1 cellular context compared by ENCODE assay signal in the genomic region with DNA sequence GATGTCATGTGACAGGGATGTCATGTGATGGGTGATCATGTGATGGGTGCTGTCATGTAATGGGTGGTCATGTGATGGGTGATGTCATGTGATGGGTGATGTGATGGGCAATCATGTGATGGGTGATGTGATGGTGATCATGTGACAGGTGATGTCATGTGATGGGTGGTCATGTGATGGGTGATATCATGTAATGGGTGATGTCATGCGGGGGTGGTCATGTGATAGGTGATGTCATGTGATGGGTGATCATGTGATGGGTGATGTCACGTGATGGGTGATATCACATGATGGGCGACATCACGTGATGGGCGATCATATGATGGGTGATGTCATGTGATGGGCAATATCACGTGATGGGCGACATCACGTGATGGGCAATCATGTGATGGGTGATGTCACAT.
TF ChIP-seq lines count a peak whose summit lies in the region.

No MANE protein-coding gene starts in this region.

TF ChIP-seq in K562, 482 proteins besides CTCF, POLR2A, EP300 and RAD21 (continues in another document):
- TF ChIP-seq ZNF639 (CRISPR knock-in tag; conservative IDR thresholded peaks at IDR 0.05 in 1 of 2, IDR thresholded peaks at IDR 0.05 in 1 of 2): peak in 1 of 2 experiments; percentile 39; a peak in 2 of 4 replicates
- TF ChIP-seq, protein P1, sequence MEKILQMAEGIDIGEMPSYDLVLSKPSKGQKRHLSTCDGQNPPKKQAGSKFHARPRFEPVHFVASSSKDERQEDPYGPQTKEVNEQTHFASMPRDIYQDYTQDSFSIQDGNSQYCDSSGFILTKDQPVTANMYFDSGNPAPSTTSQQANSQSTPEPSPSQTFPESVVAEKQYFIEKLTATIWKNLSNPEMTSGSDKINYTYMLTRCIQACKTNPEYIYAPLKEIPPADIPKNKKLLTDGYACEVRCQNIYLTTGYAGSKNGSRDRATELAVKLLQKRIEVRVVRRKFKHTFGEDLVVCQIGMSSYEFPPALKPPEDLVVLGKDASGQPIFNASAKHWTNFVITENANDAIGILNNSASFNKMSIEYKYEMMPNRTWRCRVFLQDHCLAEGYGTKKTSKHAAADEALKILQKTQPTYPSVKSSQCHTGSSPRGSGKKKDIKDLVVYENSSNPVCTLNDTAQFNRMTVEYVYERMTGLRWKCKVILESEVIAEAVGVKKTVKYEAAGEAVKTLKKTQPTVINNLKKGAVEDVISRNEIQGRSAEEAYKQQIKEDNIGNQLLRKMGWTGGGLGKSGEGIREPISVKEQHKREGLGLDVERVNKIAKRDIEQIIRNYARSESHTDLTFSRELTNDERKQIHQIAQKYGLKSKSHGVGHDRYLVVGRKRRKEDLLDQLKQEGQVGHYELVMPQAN (IDR thresholded peaks at IDR 0.05; ENCODE audit: borderline replicate concordance): peak; percentile 83; the same call in 1 of the 2 replicates
- TF ChIP-seq HIVEP1 (CRISPR knock-in tag; IDR thresholded peaks at IDR 0.05): no peak
- peak; percentile 66 for TF ChIP-seq FOS (IDR thresholded peaks at IDR 0.05; ENCODE audit: extremely low read depth, insufficient read length)
- no peak for TF ChIP-seq NFYB (IDR thresholded peaks at IDR 0.05; ENCODE audit: extremely low read depth, insufficient read length)
- TF ChIP-seq ZFPM2 (CRISPR knock-in tag; IDR thresholded peaks at IDR 0.05): no peak
- no peak for TF ChIP-seq BDP1 (IDR thresholded peaks at IDR 0.05; ENCODE audit: insufficient read depth, insufficient read length)
- no peak for TF ChIP-seq SAFB2 (IDR thresholded peaks at IDR 0.05; ENCODE audit: borderline replicate concordance, low read depth, low read length, severe bottlenecking)
- TF ChIP-seq OTX1 (CRISPR knock-in tag; IDR thresholded peaks at IDR 0.05): no peak
- TF ChIP-seq CTBP1 (IDR thresholded peaks at IDR 0.05; ENCODE audit: borderline replicate concordance): no peak
- no peak for TF ChIP-seq TCF7 (IDR thresholded peaks at IDR 0.05; ENCODE audit: borderline replicate concordance)
- TF ChIP-seq ATF4 (CRISPR knock-in tag; IDR thresholded peaks at IDR 0.05): no peak
- no peak for TF ChIP-seq BRCA1 (IDR thresholded peaks at IDR 0.05)
- no peak for TF ChIP-seq BRCA1 (CRISPR knock-in tag; IDR thresholded peaks at IDR 0.05)
- TF ChIP-seq ATF7 (IDR thresholded peaks at IDR 0.05): peak; percentile 97
- TF ChIP-seq, protein P2, sequence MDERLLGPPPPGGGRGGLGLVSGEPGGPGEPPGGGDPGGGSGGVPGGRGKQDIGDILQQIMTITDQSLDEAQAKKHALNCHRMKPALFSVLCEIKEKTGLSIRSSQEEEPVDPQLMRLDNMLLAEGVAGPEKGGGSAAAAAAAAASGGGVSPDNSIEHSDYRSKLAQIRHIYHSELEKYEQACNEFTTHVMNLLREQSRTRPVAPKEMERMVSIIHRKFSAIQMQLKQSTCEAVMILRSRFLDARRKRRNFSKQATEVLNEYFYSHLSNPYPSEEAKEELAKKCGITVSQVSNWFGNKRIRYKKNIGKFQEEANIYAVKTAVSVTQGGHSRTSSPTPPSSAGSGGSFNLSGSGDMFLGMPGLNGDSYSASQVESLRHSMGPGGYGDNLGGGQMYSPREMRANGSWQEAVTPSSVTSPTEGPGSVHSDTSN (CRISPR knock-in tag; IDR thresholded peaks at IDR 0.05; ENCODE audit: low read depth): no peak
- TF ChIP-seq, protein P2 (tag; conservative IDR thresholded peaks at IDR 0.05; ENCODE audit: low read depth): peak; percentile 31; the same call in 1 of the 2 replicates
- 0 out of 2 replicates have a peak, but pooled peaks have one; percentile 24 for TF ChIP-seq GABPA (tag; conservative IDR thresholded peaks at IDR 0.05; ENCODE audit: low read depth)
- peak; percentile 86 for TF ChIP-seq FOSL1 (tag; conservative IDR thresholded peaks at IDR 0.05)
- no peak for TF ChIP-seq KLF13 (tag; IDR thresholded peaks at IDR 0.05; ENCODE audit: borderline replicate concordance, low read depth)
- no peak for TF ChIP-seq FOXA3 (CRISPR knock-in tag; conservative IDR thresholded peaks at IDR 0.05 in 1 of 2, IDR thresholded peaks at IDR 0.05 in 1 of 2)
- TF ChIP-seq POLR2AphosphoS2 (IDR thresholded peaks at IDR 0.05; ENCODE audit: low read length): no peak
- TF ChIP-seq ZNF280B (CRISPR knock-in tag; IDR thresholded peaks at IDR 0.05): no peak
- TF ChIP-seq ZNF280A (IDR thresholded peaks at IDR 0.05; ENCODE audit: low read depth, partially characterized antibody): no peak
- TF ChIP-seq RBM34 (IDR thresholded peaks at IDR 0.05; ENCODE audit: borderline replicate concordance, insufficient read depth, low read length): no peak
- no peak for TF ChIP-seq FOXJ3 (CRISPR knock-in tag; IDR thresholded peaks at IDR 0.05)
- TF ChIP-seq, protein P3, sequence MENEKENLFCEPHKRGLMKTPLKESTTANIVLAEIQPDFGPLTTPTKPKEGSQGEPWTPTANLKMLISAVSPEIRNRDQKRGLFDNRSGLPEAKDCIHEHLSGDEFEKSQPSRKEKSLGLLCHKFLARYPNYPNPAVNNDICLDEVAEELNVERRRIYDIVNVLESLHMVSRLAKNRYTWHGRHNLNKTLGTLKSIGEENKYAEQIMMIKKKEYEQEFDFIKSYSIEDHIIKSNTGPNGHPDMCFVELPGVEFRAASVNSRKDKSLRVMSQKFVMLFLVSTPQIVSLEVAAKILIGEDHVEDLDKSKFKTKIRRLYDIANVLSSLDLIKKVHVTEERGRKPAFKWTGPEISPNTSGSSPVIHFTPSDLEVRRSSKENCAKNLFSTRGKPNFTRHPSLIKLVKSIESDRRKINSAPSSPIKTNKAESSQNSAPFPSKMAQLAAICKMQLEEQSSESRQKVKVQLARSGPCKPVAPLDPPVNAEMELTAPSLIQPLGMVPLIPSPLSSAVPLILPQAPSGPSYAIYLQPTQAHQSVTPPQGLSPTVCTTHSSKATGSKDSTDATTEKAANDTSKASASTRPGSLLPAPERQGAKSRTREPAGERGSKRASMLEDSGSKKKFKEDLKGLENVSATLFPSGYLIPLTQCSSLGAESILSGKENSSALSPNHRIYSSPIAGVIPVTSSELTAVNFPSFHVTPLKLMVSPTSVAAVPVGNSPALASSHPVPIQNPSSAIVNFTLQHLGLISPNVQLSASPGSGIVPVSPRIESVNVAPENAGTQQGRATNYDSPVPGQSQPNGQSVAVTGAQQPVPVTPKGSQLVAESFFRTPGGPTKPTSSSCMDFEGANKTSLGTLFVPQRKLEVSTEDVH (IDR thresholded peaks at IDR 0.05; ENCODE audit: low read depth, partially characterized antibody): peak; percentile 26
- no peak for TF ChIP-seq CXXC5 (CRISPR knock-in tag; IDR thresholded peaks at IDR 0.05)
- TF ChIP-seq DMBX1 (CRISPR knock-in tag; IDR thresholded peaks at IDR 0.05; ENCODE audit: borderline replicate concordance): no peak
- peak; percentile 99 for TF ChIP-seq ATF2 (CRISPR knock-in tag; IDR thresholded peaks at IDR 0.05)
- no peak for TF ChIP-seq POLR3A (IDR thresholded peaks at IDR 0.05; ENCODE audit: borderline replicate concordance, extremely low read depth, insufficient read depth, insufficient read length)
- no peak for TF ChIP-seq ELF1 (tag; IDR thresholded peaks at IDR 0.05)
- no peak for TF ChIP-seq DACH1 (IDR thresholded peaks at IDR 0.05; ENCODE audit: partially characterized antibody)
- TF ChIP-seq CBX1 (IDR thresholded peaks at IDR 0.05; ENCODE audit: low read depth): no peak
- TF ChIP-seq SREBF2 (CRISPR knock-in tag; IDR thresholded peaks at IDR 0.05): no peak
- TF ChIP-seq, protein P4, sequence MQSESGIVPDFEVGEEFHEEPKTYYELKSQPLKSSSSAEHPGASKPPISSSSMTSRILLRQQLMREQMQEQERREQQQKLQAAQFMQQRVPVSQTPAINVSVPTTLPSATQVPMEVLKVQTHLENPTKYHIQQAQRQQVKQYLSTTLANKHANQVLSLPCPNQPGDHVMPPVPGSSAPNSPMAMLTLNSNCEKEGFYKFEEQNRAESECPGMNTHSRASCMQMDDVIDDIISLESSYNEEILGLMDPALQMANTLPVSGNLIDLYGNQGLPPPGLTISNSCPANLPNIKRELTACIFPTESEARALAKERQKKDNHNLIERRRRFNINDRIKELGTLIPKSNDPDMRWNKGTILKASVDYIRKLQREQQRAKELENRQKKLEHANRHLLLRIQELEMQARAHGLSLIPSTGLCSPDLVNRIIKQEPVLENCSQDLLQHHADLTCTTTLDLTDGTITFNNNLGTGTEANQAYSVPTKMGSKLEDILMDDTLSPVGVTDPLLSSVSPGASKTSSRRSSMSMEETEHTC (IDR thresholded peaks at IDR 0.05): peak; percentile 89
- TF ChIP-seq HNRNPH1 (optimal IDR thresholded peaks at IDR 0.05; ENCODE audit: low read depth, low read length): no peak
- TF ChIP-seq ZNF408 (CRISPR knock-in tag; IDR thresholded peaks at IDR 0.05; ENCODE audit: low read depth): no peak
- TF ChIP-seq NBN (IDR thresholded peaks at IDR 0.05; ENCODE audit: low read depth): 0 out of 2 replicates have a peak, but pooled peaks have one; percentile 29
- no peak for TF ChIP-seq CHD1 (IDR thresholded peaks at IDR 0.05; ENCODE audit: low read length)
- TF ChIP-seq SRSF7 (optimal IDR thresholded peaks at IDR 0.05; ENCODE audit: low read depth, low read length): no peak
- no peak for TF ChIP-seq KLF6 (CRISPR knock-in tag; IDR thresholded peaks at IDR 0.05; ENCODE audit: borderline replicate concordance)
- no peak for TF ChIP-seq ZNF347 (CRISPR knock-in tag; IDR thresholded peaks at IDR 0.05; ENCODE audit: low read depth)
- no peak for TF ChIP-seq RB1 (IDR thresholded peaks at IDR 0.05; ENCODE audit: low read depth)
- no peak for TF ChIP-seq ZNF174 (CRISPR knock-in tag; IDR thresholded peaks at IDR 0.05)
- TF ChIP-seq ZNF740 (CRISPR knock-in tag; IDR thresholded peaks at IDR 0.05): 0 out of 2 replicates have a peak, but pooled peaks have one; percentile 27
- TF ChIP-seq ZNF740 (tag; IDR thresholded peaks at IDR 0.05): no peak
- TF ChIP-seq ZNF583 (CRISPR knock-in tag; IDR thresholded peaks at IDR 0.05): no peak
- peak; percentile 86 for TF ChIP-seq NR2C2 (CRISPR knock-in tag; IDR thresholded peaks at IDR 0.05)
- TF ChIP-seq NR2C2 (tag; IDR thresholded peaks at IDR 0.05): no peak
- no peak for TF ChIP-seq MCM3 (IDR thresholded peaks at IDR 0.05)
- no peak for TF ChIP-seq ZNF239 (CRISPR knock-in tag; IDR thresholded peaks at IDR 0.05)
